In the genomic region with DNA sequence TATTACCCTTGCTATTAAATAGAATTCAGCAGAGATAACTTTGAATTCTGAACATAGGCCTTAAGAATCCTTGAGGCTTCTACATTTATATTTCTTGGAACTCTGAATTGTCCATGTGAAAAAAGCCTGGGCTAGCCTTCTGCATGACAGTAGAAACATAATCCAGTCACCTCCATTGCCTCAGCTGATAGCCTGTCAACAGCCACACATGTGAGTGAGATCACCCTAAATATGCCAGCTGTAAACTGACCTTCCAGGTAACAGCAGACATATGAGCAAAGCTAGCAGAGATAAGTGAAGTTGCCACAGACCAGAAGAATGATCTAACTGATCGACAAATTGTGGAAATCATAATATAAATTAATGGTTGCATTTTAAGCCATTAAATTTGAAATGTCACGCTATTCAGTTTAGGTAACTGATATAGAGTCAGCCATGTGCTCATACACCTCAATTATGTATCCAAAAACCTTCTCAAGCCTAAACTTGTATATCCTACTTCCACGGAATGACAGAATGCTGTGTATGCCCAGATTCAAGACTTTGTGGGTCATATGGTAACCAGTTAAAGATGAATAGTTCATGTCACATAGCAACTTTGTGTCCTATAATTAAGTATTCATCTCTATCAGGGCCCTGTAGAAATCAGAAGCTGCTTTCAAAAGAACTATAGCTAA, we compare ENCODE assay signal across 21 cellular contexts.
"Had no signal": no experiment of that assay in that cellular context is flagged by ENCODE, and none has a peak within 500 bp of the region (broad histone marks: within the 10 kb centered on the region; RNA-seq: fewer than 3 reads in every experiment).

No MANE protein-coding gene starts in this region.

- ATAC-seq: SK-N-SH treated with all-trans-retinoic acid at 6 μM for 48 hours had no signal

- DNase-seq: KBM-7, MV-4-11, NCI-H1048, NCI-H1105, NCI-H1417, NCI-H1436 treated with DMSO at 0.1 percent for 48 hours, NCI-H1694, NCI-H187 treated with DMSO at 0.1 percent for 48 hours, NCI-H2029 treated with DMSO at 0.1 percent for 48 hours, NCI-H226, NCI-H446, NCI-H510A, NCI-H524 treated with DMSO at 0.1 percent for 48 hours, NCI-H69, NCI-H774, RPMI8226, SHP77 treated with DMSO at 0.1 percent for 48 hours, SJCRH30 had no signal

- H3K27ac ChIP-seq: SJCRH30 had no signal

- H3K27me3 ChIP-seq: SJCRH30 had no signal

- H3K36me3 ChIP-seq: SJCRH30 had no signal

- H3K9me3 ChIP-seq: SJCRH30 had no signal

- FAIRE-seq: HTR-8/SVneo, RCC 7860 had no signal

- H3K4me3 ChIP-seq: SJCRH30 had no signal
